Comparison of ENCODE assay signal across 8 cellular contexts in genomic region chr12:122895290-122895689, GRCh38. TPM values are rescaled to one million over a fixed set of nuclear protein-coding genes. Genes with fewer than 3 reads are reported as not detected.
DNase-seq lines count a peak whose midpoint lies in the region; TF ChIP-seq lines count a peak whose summit lies in the region.

No MANE protein-coding gene starts in this region.

- no peak for TF ChIP-seq CTCF in brain (conservative IDR thresholded peaks at IDR 0.05)
- no peak for TF ChIP-seq CTCF in liver (IDR thresholded peaks at IDR 0.05; ENCODE audit: low read depth, low read length, missing input control)
- no peak for TF ChIP-seq CTCF in tibial nerve (IDR thresholded peaks at IDR 0.05)

- no peaks in the 10 kb centered on the region for H3K9me3 ChIP-seq in liver (ENCODE audit: control insufficient read depth in 4 of 4, low read length in 3 of 4)
- peaks cover 0 to 4% (median 0%) of the 10 kb centered on the region in 4 donors for H3K9me3 ChIP-seq in tibial nerve

- no peak for TF ChIP-seq RAD21 in liver (IDR thresholded peaks at IDR 0.05)

- H3K4me3 ChIP-seq in liver (ENCODE audit: low read depth in 1 of 3, low read length in 3 of 3) = peak overlapping the region; percentile 78 to 95 (median 92)
- H3K4me3 ChIP-seq in tibial nerve = peak overlapping the region; percentile 74 to 95 (median 80)

- H3K4me1 Mint-ChIP-seq in activated CD4-positive, alpha-beta T cell treated with anti-CD3 and anti-CD28 coated beads, Interleukin-2, amount 10 ng/mL, durations not matched to agents 24 days and 14 days = peaks cover 73% of the 10 kb centered on the region
- H3K4me1 Mint-ChIP-seq in brain = peaks cover 74% of the 10 kb centered on the region

- peak overlapping the region; percentile 91 to 99 for H3K9ac ChIP-seq in liver (ENCODE audit: low read depth in 1 of 2, low read length in 2 of 2)

- H3K27me3 Mint-ChIP-seq in activated CD4-positive, alpha-beta T cell treated with anti-CD3 and anti-CD28 coated beads, Interleukin-2, amount 10 ng/mL, durations not matched to agents 24 days and 14 days = peaks cover 8% of the 10 kb centered on the region
- H3K27me3 Mint-ChIP-seq in brain = peaks cover 12% of the 10 kb centered on the region

- peaks cover 1 to 20% (median 18%) of the 10 kb centered on the region in 4 donors for H3K4me1 ChIP-seq in liver (ENCODE audit: control insufficient read depth in 4 of 4, insufficient read depth in 4 of 4, low read length in 3 of 4)
- H3K4me1 ChIP-seq in tibial nerve = peaks cover 0 to 67% (median 49%) of the 10 kb centered on the region in 4 donors

- H3K36me3 Mint-ChIP-seq in activated CD4-positive, alpha-beta T cell treated with anti-CD3 and anti-CD28 coated beads, Interleukin-2, amount 10 ng/mL, durations not matched to agents 24 days and 14 days (ENCODE audit: low read depth) = peaks cover 20% of the 10 kb centered on the region
- H3K36me3 Mint-ChIP-seq in brain = no peaks in the 10 kb centered on the region

- intact Hi-C loops in activated CD4-positive, alpha-beta T cell treated with anti-CD3 and anti-CD28 coated beads, Interleukin-2, amount 10 ng/mL, durations not matched to agents 24 days and 14 days (cut with micrococcal nuclease) = loop anchor here (5.0 to 10.0 kb wide), 2 partner anchors 182 to 340 kb away; partner anchors contain the start of genes MPHOSPH9 and MTRFR

- peak overlapping the region; percentile 94 for H3K4me3 Mint-ChIP-seq in activated CD4-positive, alpha-beta T cell treated with anti-CD3 and anti-CD28 coated beads, Interleukin-2, amount 10 ng/mL, durations not matched to agents 24 days and 14 days
- H3K4me3 Mint-ChIP-seq in brain = peak overlapping the region; percentile 93 to 98 (median 96)

- WGBS in liver = 28% methylated on average over 8 of the region's 8 CpGs
- WGBS in tibial nerve, 2 donors = 1 to 2% methylated on average over 8 of the region's 8 CpGs

- peak; percentile 66 for DNase-seq in activated CD4-positive, alpha-beta T cell treated with anti-CD3 and anti-CD28 coated beads, Interleukin-2, amount 10 ng/mL, durations not matched to agents 24 days and 14 days
- no peak for DNase-seq in activated CD4-positive, alpha-beta T cell treated with anti-CD3 and anti-CD28 coated beads, Interleukin-2, amount 50 U/mL, for 48 hours
- DNase-seq in tibial nerve (ENCODE audit: low spot score in 2 of 2) (no peak), NCI-H526 treated with DMSO at 0.1 percent for 48 hours (lab: John Stamatoyannopoulos, UW) (no peak), NCI-H748 treated with DMSO at 0.1 percent for 48 hours (lab: John Stamatoyannopoulos, UW) (no peak)
- DNase-seq in activated CD4-positive, CD25-positive, alpha-beta regulatory T cell treated with anti-CD3 and anti-CD28 coated beads, Interleukin-2, amount 50 U/mL, for 72 hours = no peak

- H3K27ac Mint-ChIP-seq in activated CD4-positive, alpha-beta T cell treated with anti-CD3 and anti-CD28 coated beads, Interleukin-2, amount 10 ng/mL, durations not matched to agents 24 days and 14 days = peak overlapping the region; percentile 90
- peak overlapping the region; percentile 95 to 98 (median 96) for H3K27ac Mint-ChIP-seq in brain

- no peak for TF ChIP-seq POLR2A in tibial nerve (IDR thresholded peaks at IDR 0.05)

- peaks cover 7% of the 10 kb centered on the region for H3K9me3 Mint-ChIP-seq in activated CD4-positive, alpha-beta T cell treated with anti-CD3 and anti-CD28 coated beads, Interleukin-2, amount 10 ng/mL, durations not matched to agents 24 days and 14 days
- peaks cover 0 to 15% (median 6%) of the 10 kb centered on the region in 5 experiments for H3K9me3 Mint-ChIP-seq in brain

- no peak for TF ChIP-seq EP300 in tibial nerve (IDR thresholded peaks at IDR 0.05)

- peaks cover 0 to 2% (median 0%) of the 10 kb centered on the region in 4 donors for H3K36me3 ChIP-seq in liver (ENCODE audit: control insufficient read depth in 4 of 4, insufficient read depth in 3 of 4, low read depth in 1 of 4, low read length in 3 of 4)
- H3K36me3 ChIP-seq in tibial nerve = no peaks in the 10 kb centered on the region

- H3K27me3 ChIP-seq in liver (ENCODE audit: control insufficient read depth in 4 of 4, insufficient read depth in 4 of 4, low read length in 3 of 4) (no peaks in the 10 kb centered on the region), tibial nerve (no peaks in the 10 kb centered on the region)

- H3K27ac ChIP-seq in liver (ENCODE audit: low read depth in 1 of 2, low read length in 2 of 2) (peak overlapping the region; percentile 85 to 91), tibial nerve (peak overlapping the region; percentile 87 to 98 (median 92))

TF ChIP-seq in liver, 16 proteins besides CTCF, POLR2A, EP300 and RAD21:
- TF ChIP-seq FOXA1 (IDR thresholded peaks at IDR 0.05) (no peak), GABPA (IDR thresholded peaks at IDR 0.05 in 1 of 2, conservative IDR thresholded peaks at IDR 0.05 in 1 of 2) (no peak)

RNA-seq across cellular contexts. Expression of gene VPS37B, which starts 0.6 kb away (rescaled TPM):
- total RNA-seq in activated CD4-positive, alpha-beta T cell treated with anti-CD3 and anti-CD28 coated beads, Interleukin-2, amount 10 ng/mL, durations not matched to agents 24 days and 14 days = 9.2 and 9.5 TPM in 2 replicates
- 17.2 TPM for polyA plus RNA-seq in brain (ENCODE audit: insufficient read depth, low read depth, low replicate concordance)
- 1 to 10 TPM; 4.4 to 6.8 TPM for total RNA-seq in liver
- polyA plus RNA-seq in liver = 1 to 10 TPM; 2.3 to 3.2 TPM
- total RNA-seq in tibial nerve = 10 to 100 TPM; 24.5 to 28.4 (median 25.8) TPM
